17 cellular contexts compared by ENCODE assay signal in the genomic region with DNA sequence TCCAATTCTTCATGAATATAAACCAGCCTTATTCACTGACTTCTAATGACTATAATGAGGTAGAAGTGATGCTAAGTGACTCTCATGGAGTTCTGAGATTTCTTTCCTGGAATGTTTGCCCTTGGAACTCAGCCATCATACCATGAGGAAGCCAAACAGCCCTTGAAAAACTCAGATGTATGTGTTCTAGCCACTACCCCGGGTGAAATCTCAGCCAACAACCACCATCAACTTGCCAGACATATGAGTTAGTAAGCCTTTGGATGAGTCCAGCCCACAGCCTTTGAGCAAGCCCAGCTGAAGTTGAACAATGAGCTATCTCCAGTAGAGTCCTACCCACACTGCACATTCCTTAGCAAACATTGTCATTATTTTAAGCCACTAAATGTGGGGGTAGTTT.
DNase-seq lines count a peak whose midpoint lies in the region; ATAC-seq and TF ChIP-seq lines count a peak whose summit lies in the region.
"Had no signal": no experiment of that assay in that cellular context is flagged by ENCODE, and none has a peak within 500 bp of the region (broad histone marks: within the 10 kb centered on the region; RNA-seq: fewer than 3 reads in every experiment).

No MANE protein-coding gene starts in this region.

- H4K5ac ChIP-seq in IMR-90 (ENCODE audit: low read depth, low read length): no peak overlapping the region

- H3K9ac ChIP-seq in IMR-90 (ENCODE audit: low read depth, low read length): no peak overlapping the region

- no peak overlapping the region for H3K4me3 ChIP-seq in IMR-90 (ENCODE audit: insufficient read depth, low read depth, low read length)
- H3K4me3 ChIP-seq in brain microvascular endothelial cell (ENCODE audit: low read depth, low read length): no peak overlapping the region
- no peak overlapping the region for H3K4me3 ChIP-seq in lung
- no peak overlapping the region for H3K4me3 ChIP-seq in sigmoid colon
- H3K4me3 ChIP-seq: GM12878, ovary, stomach had no signal

- no peak overlapping the region for H4K8ac ChIP-seq in IMR-90 (ENCODE audit: low read depth in 2 of 2, low read length in 2 of 2)

- TF ChIP-seq EP300 in sigmoid colon (IDR thresholded peaks at IDR 0.05): no peak

- no peak overlapping the region for H2BK5ac ChIP-seq in IMR-90 (ENCODE audit: low read depth, low read length, poor library complexity, severe bottlenecking)

- H3K23ac ChIP-seq in IMR-90 (ENCODE audit: low read depth, low read length): no peak overlapping the region

- H3K56ac ChIP-seq in IMR-90 (ENCODE audit: extremely low read depth, insufficient read depth, low read length): no peak overlapping the region

- no peak overlapping the region for H3K14ac ChIP-seq in IMR-90 (replicated peaks; ENCODE audit: low read depth, low read length)

- dilution Hi-C loops in IMR-90 (cut with HindIII; ENCODE audit: low sequenced_read_pairs, unreplicated experiment): no loop called here

- CTCF ChIA-PET in IMR-90 (lab: Yijun Ruan, JAX): interaction anchor here (0.6 kb wide), 1 partner anchor 112 kb away, joined by 4 read pairs; no protein-coding TSS in a partner anchor
- CTCF ChIA-PET in RWPE1 (lab: Yijun Ruan, JAX): no interaction called here

- no peaks in the 10 kb centered on the region for H3K4me1 ChIP-seq in IMR-90 (ENCODE audit: control insufficient read depth, insufficient read depth, low read length)
- no peaks in the 10 kb centered on the region for H3K4me1 ChIP-seq in lung (ENCODE audit: control insufficient read depth in 2 of 2, insufficient read depth in 2 of 2, low read length in 2 of 2)
- peaks cover 0 to 4% (median 2%) of the 10 kb centered on the region in 4 donors for H3K4me1 ChIP-seq in sigmoid colon
- H3K4me1 ChIP-seq: stomach had no signal

- POLR2A ChIA-PET in IMR-90 (lab: Charles Lee; ENCODE audit: unreplicated experiment): no interaction called here
- POLR2A ChIA-PET in RWPE1 (lab: Yijun Ruan, JAX; ENCODE audit: low non-redundant PET): no interaction called here

- H3K27ac ChIP-seq in IMR-90 (ENCODE audit: insufficient read depth, low read length) (no peak overlapping the region), brain microvascular endothelial cell (no peak overlapping the region), lung (ENCODE audit: low read depth in 1 of 2, low read length in 1 of 2) (no peak overlapping the region), sigmoid colon (no peak overlapping the region), RWPE1 (no peak overlapping the region)
- H3K27ac ChIP-seq: ovary, stomach had no signal

- H3K27me3 ChIP-seq in IMR-90 (ENCODE audit: control insufficient read depth, insufficient read depth, low read length) (no peaks in the 10 kb centered on the region), brain microvascular endothelial cell (replicated peaks) (no peaks in the 10 kb centered on the region), lung (ENCODE audit: control insufficient read depth, insufficient read depth) (no peaks in the 10 kb centered on the region), sigmoid colon (no peaks in the 10 kb centered on the region)
- H3K27me3 ChIP-seq: ovary, stomach had no signal

- H3K79me1 ChIP-seq in IMR-90 (ENCODE audit: low read depth in 1 of 2, low read length in 2 of 2): no peaks in the 10 kb centered on the region

- no peak overlapping the region for H2BK20ac ChIP-seq in IMR-90 (ENCODE audit: low read depth, low read length)

- H3K4ac ChIP-seq in IMR-90 (ENCODE audit: low read depth, low read length): no peak overlapping the region

- H4K91ac ChIP-seq in IMR-90 (ENCODE audit: insufficient read depth, low read depth, low read length): no peak overlapping the region

- TF ChIP-seq RAD21 in IMR-90 (IDR thresholded peaks at IDR 0.05; ENCODE audit: low read length): no peak

- ATAC-seq in IMR-90 (ENCODE audit: low read depth) (peak; percentile 21; the same call in 1 of the 2 replicates), lung (ENCODE audit: insufficient read depth, low FRiP score) (no peak), esophagus mucosa (no peak)
- ATAC-seq: GM12878, sciatic nerve had no signal

- H3K9me3 ChIP-seq in IMR-90 (ENCODE audit: control insufficient read depth, insufficient read depth, low read length) (no peaks in the 10 kb centered on the region), lung (ENCODE audit: control insufficient read depth in 2 of 2, insufficient read depth in 1 of 2, low read length in 1 of 2) (no peaks in the 10 kb centered on the region), sigmoid colon (no peaks in the 10 kb centered on the region)
- H3K9me3 ChIP-seq: ovary had no signal

- no peak overlapping the region for H2BK15ac ChIP-seq in IMR-90 (ENCODE audit: low read depth, low read length)

- no peak overlapping the region for H2AFZ ChIP-seq in IMR-90 (replicated peaks; ENCODE audit: low read length, poor library complexity)

- WGBS in IMR-90 (ENCODE audit: extremely low coverage in 2 of 2, insufficient read length in 1 of 2), 2 experiments: no CpG with 5 or more reads among the region's 1 CpG
- WGBS in lung, 2 donors: 44 to 66% methylated on average over 1 of the region's 1 CpG
- WGBS in sigmoid colon, 2 donors: 10 to 68% methylated on average over 1 of the region's 1 CpG

- DNase-seq in AG20443 (ENCODE audit: low spot score) (peak; percentile 72), IMR-90 (peak; percentile 49), brain microvascular endothelial cell (peak; percentile 73), lung (ENCODE audit: low spot score) (peak; percentile 37), sigmoid colon (no peak), RWPE1 (ENCODE audit: low spot score) (no peak), KG1 (lab: John Stamatoyannopoulos, UW) (no peak)
- DNase-seq: activated CD4-positive, alpha-beta T cell treated with anti-CD3 and anti-CD28 coated beads, Interleukin-2, amount 50 U/mL, for 1 hour; NCI-H345; NK-92 treated with Interleukin-12 subunit alpha and Interleukin-12 subunit beta, amount 100 ng/mL, for 24 hours; ovary; stimulated activated CD4-positive, alpha-beta T cell treated with anti-CD3 and anti-CD28 coated beads, Interleukin-2, amount 100 ng/mL, for 24 hours; stomach; SW 1271 had no signal

- H3K18ac ChIP-seq in IMR-90 (ENCODE audit: low read depth, low read length): no peak overlapping the region

- H3K4me2 ChIP-seq in IMR-90 (ENCODE audit: low read depth, low read length): no peak overlapping the region

- intact Hi-C loops in IMR-90 (cut with micrococcal nuclease) (no loop called here), sigmoid colon (cut with DNase I) (no loop called here)

- 0 out of 2 replicates have a peak, but pooled peaks cover 2% of the 10 kb centered on the region for H3K9me1 ChIP-seq in IMR-90 (ENCODE audit: insufficient read depth, low read length)

- H2AK9ac ChIP-seq in IMR-90 (replicated peaks; ENCODE audit: low read depth, low read length, poor library complexity): no peak overlapping the region

- H2BK120ac ChIP-seq in IMR-90 (ENCODE audit: low read depth, low read length): no peak overlapping the region

- in situ Hi-C loops in IMR-90 (cut with MboI; ENCODE audit: low sequenced_read_pairs) (no loop called here), brain microvascular endothelial cell (cut with HindIII; ENCODE audit: low pct_ligation_motif_present, low sequenced_read_pairs) (no loop called here)

- no peak for TF ChIP-seq POLR2A in IMR-90 (IDR thresholded peaks at IDR 0.05; ENCODE audit: low read depth, low read length)
- no peak for TF ChIP-seq POLR2A in sigmoid colon (IDR thresholded peaks at IDR 0.05)

- BruUV-seq in IMR-90 (replicated peaks; lab: Mats Ljungman, UMichigan): no TSS peak

- H4K20me1 ChIP-seq in IMR-90 (ENCODE audit: insufficient read depth, low read length): no peaks in the 10 kb centered on the region

- TF ChIP-seq CTCF in IMR-90 (conservative IDR thresholded peaks at IDR 0.05; ENCODE audit: low read depth, low read length) (no peak), brain microvascular endothelial cell (IDR thresholded peaks at IDR 0.05; ENCODE audit: low read depth, low read length, missing control alignments) (no peak), lung (IDR thresholded peaks at IDR 0.05; ENCODE audit: control extremely low read depth, extremely low read depth) (no peak), sigmoid colon (IDR thresholded peaks at IDR 0.05) (no peak), RWPE1 (conservative IDR thresholded peaks at IDR 0.05; ENCODE audit: low read depth) (no peak)

- no peak overlapping the region for H2AK5ac ChIP-seq in IMR-90 (ENCODE audit: low read depth, low read length)

- no peaks in the 10 kb centered on the region for H3K36me3 ChIP-seq in IMR-90 (ENCODE audit: control insufficient read depth, insufficient read depth, low read length)
- H3K36me3 ChIP-seq in brain microvascular endothelial cell (replicated peaks): no peaks in the 10 kb centered on the region
- H3K36me3 ChIP-seq in lung (ENCODE audit: control insufficient read depth in 2 of 2, insufficient read depth in 2 of 2, low read length in 2 of 2): no peaks in the 10 kb centered on the region
- H3K36me3 ChIP-seq in sigmoid colon: no peaks in the 10 kb centered on the region
- H3K36me3 ChIP-seq: ovary, stomach had no signal

TF ChIP-seq in IMR-90, 13 proteins besides CTCF, POLR2A, EP300 and RAD21 (continues in another document):
- TF ChIP-seq MXI1 (IDR thresholded peaks at IDR 0.05; ENCODE audit: borderline replicate concordance, low read depth, low read length) (no peak), RCOR1 (IDR thresholded peaks at IDR 0.05; ENCODE audit: insufficient replicate concordance, low read length) (no peak), CEBPB (IDR thresholded peaks at IDR 0.05; ENCODE audit: low read depth, low read length) (no peak), CHD1 (IDR thresholded peaks at IDR 0.05; ENCODE audit: low read depth, low read length) (no peak), SMC3 (IDR thresholded peaks at IDR 0.05; ENCODE audit: low read depth, low read length) (no peak), NFE2L2 (IDR thresholded peaks at IDR 0.05; ENCODE audit: low read depth, low read length) (no peak), FOS (IDR thresholded peaks at IDR 0.05; ENCODE audit: low read depth, low read length) (no peak), BHLHE40 (IDR thresholded peaks at IDR 0.05; ENCODE audit: low read depth, low read length) (no peak), MAZ (IDR thresholded peaks at IDR 0.05; ENCODE audit: borderline replicate concordance, low read depth, low read length) (no peak), RFX5 (IDR thresholded peaks at IDR 0.05; ENCODE audit: low read depth, low read length) (no peak), MAFK (IDR thresholded peaks at IDR 0.05; ENCODE audit: low read depth, low read length) (no peak)
- TF ChIP-seq, protein P1, sequence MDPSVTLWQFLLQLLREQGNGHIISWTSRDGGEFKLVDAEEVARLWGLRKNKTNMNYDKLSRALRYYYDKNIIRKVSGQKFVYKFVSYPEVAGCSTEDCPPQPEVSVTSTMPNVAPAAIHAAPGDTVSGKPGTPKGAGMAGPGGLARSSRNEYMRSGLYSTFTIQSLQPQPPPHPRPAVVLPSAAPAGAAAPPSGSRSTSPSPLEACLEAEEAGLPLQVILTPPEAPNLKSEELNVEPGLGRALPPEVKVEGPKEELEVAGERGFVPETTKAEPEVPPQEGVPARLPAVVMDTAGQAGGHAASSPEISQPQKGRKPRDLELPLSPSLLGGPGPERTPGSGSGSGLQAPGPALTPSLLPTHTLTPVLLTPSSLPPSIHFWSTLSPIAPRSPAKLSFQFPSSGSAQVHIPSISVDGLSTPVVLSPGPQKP (IDR thresholded peaks at IDR 0.05; ENCODE audit: borderline replicate concordance, low read depth, low read length): no peak

Comparison
In these comparisons a context has a peak if more than half of its experiments do, and no peak if none do; other contexts are left out.
1. DNase-seq: peak in AG20443 (single experiment), IMR-90 (single experiment), brain microvascular endothelial cell (single experiment) and lung (single experiment); none in sigmoid colon (single experiment), RWPE1 (single experiment) and KG1 (single experiment).